In genomic region chr1:14788065-14788464, GRCh38 we compare ENCODE assay signal across 29 cellular contexts.
"Had no signal": no experiment of that assay in that cellular context is flagged by ENCODE, and none has a peak within 500 bp of the region (broad histone marks: within the 10 kb centered on the region; RNA-seq: fewer than 3 reads in every experiment).

No MANE protein-coding gene starts in this region.

- H3K9me3 Mint-ChIP-seq: activated naive CD4-positive, alpha-beta T cell treated with anti-CD3 and anti-CD28 coated beads, Interleukin-2, amount 10 ng/mL, durations not matched to agents 7 days and 5 days; activated naive CD8-positive, alpha-beta T cell treated with anti-CD3 and anti-CD28 coated beads, Interleukin-2, amount 10 ng/mL, durations not matched to agents 7 days and 5 days; activated T-helper 1 cell treated with anti-CD3 and anti-CD28 coated beads, Interleukin-12 subunit alpha, Interleukin-12 subunit beta, Interleukin-2, Interleukin-4 antibody, amounts not matched to agents 30 ng/mL and 10 ng/mL and 1 ng/mL, durations not matched to agents 14 hours and 24 hours and 36 hours; nephron progenitor cell had no signal

- H3K4me3 Mint-ChIP-seq: activated naive CD4-positive, alpha-beta T cell treated with anti-CD3 and anti-CD28 coated beads, Interleukin-2, amount 10 ng/mL, durations not matched to agents 7 days and 5 days; activated naive CD8-positive, alpha-beta T cell treated with anti-CD3 and anti-CD28 coated beads, Interleukin-2, amount 10 ng/mL, durations not matched to agents 7 days and 5 days; activated T-helper 1 cell treated with anti-CD3 and anti-CD28 coated beads, Interleukin-12 subunit alpha, Interleukin-12 subunit beta, Interleukin-2, Interleukin-4 antibody, amounts not matched to agents 30 ng/mL and 10 ng/mL and 1 ng/mL, durations not matched to agents 14 hours and 24 hours and 36 hours; nephron progenitor cell had no signal

- ATAC-seq: psoas muscle had no signal

- DNase-seq: activated CD4-positive, alpha-beta T cell treated with anti-CD3 and anti-CD28 coated beads for 48 hours; activated CD4-positive, alpha-beta T cell treated with anti-CD3 and anti-CD28 coated beads, Interleukin-2, amount 50 U/mL, for 48 hours; activated CD4-positive, CD25-positive, alpha-beta regulatory T cell; activated CD8-positive, alpha-beta memory T cell treated with anti-CD3 and anti-CD28 coated beads for 24 hours; activated effector memory CD4-positive, alpha-beta T cell treated with anti-CD3 and anti-CD28 coated beads, Interleukin-2, amount 50 U/mL, for 16 hours; activated naive CD4-positive, alpha-beta T cell treated with anti-CD3 and anti-CD28 coated beads, Interleukin-2, amount 10 ng/mL, durations not matched to agents 7 days and 5 days; activated naive CD8-positive, alpha-beta T cell treated with anti-CD3 and anti-CD28 coated beads, Interleukin-2, amount 10 ng/mL, durations not matched to agents 7 days and 5 days; activated T-cell treated with anti-CD3 and anti-CD28 coated beads, Interleukin-2, amount 50 U/mL, for 1 hour; brain microvascular endothelial cell; dermis blood vessel endothelial cell; effector CD4-positive, alpha-beta T cell; left ventricle myocardium inferior; nephron progenitor cell; ovary; psoas muscle; stimulated activated CD4-positive, alpha-beta T cell treated with anti-CD3 and anti-CD28 coated beads, Interleukin-15, amount 100 ng/mL, for 24 hours; stimulated activated CD4-positive, alpha-beta T cell treated with anti-CD3 and anti-CD28 coated beads, Interleukin-2, amount 100 ng/mL, for 24 hours; stimulated activated naive CD4-positive, alpha-beta T cell; T-helper 2 cell; tibial artery had no signal

- H3K27ac ChIP-seq: ascending aorta, brain microvascular endothelial cell, esophagus muscularis mucosa, left ventricle myocardium inferior, ovary, psoas muscle, right atrium auricular region, suprapubic skin, tibial artery had no signal

- H3K4me3 ChIP-seq: ascending aorta, esophagus muscularis mucosa, left ventricle myocardium inferior, lung, ovary, psoas muscle, right atrium auricular region, smooth muscle cell, suprapubic skin, tibial artery had no signal

- H3K27ac Mint-ChIP-seq: activated naive CD4-positive, alpha-beta T cell treated with anti-CD3 and anti-CD28 coated beads, Interleukin-2, amount 10 ng/mL, durations not matched to agents 7 days and 5 days; activated naive CD8-positive, alpha-beta T cell treated with anti-CD3 and anti-CD28 coated beads, Interleukin-2, amount 10 ng/mL, durations not matched to agents 7 days and 5 days; activated T-helper 1 cell treated with anti-CD3 and anti-CD28 coated beads, Interleukin-12 subunit alpha, Interleukin-12 subunit beta, Interleukin-2, Interleukin-4 antibody, amounts not matched to agents 30 ng/mL and 10 ng/mL and 1 ng/mL, durations not matched to agents 14 hours and 24 hours and 36 hours; nephron progenitor cell had no signal

- H3K4me1 Mint-ChIP-seq: activated naive CD4-positive, alpha-beta T cell treated with anti-CD3 and anti-CD28 coated beads, Interleukin-2, amount 10 ng/mL, durations not matched to agents 7 days and 5 days; activated naive CD8-positive, alpha-beta T cell treated with anti-CD3 and anti-CD28 coated beads, Interleukin-2, amount 10 ng/mL, durations not matched to agents 7 days and 5 days had no signal

- H3K27me3 ChIP-seq: ascending aorta, brain microvascular endothelial cell, esophagus muscularis mucosa, ovary, right atrium auricular region, suprapubic skin had no signal

- H3K4me1 ChIP-seq: ascending aorta, esophagus muscularis mucosa, left ventricle myocardium inferior, psoas muscle, right atrium auricular region, tibial artery had no signal

- H3K9me3 ChIP-seq: ascending aorta, esophagus muscularis mucosa, left ventricle myocardium inferior, ovary, psoas muscle, right atrium auricular region, suprapubic skin, tibial artery had no signal

- H3K36me3 ChIP-seq: ascending aorta, brain microvascular endothelial cell, esophagus muscularis mucosa, left ventricle myocardium inferior, ovary, right atrium auricular region, suprapubic skin, tibial artery had no signal

- H3K36me3 Mint-ChIP-seq: activated naive CD4-positive, alpha-beta T cell treated with anti-CD3 and anti-CD28 coated beads, Interleukin-2, amount 10 ng/mL, durations not matched to agents 7 days and 5 days; activated naive CD8-positive, alpha-beta T cell treated with anti-CD3 and anti-CD28 coated beads, Interleukin-2, amount 10 ng/mL, durations not matched to agents 7 days and 5 days had no signal

- FAIRE-seq: colon, frontal cortex had no signal

- H3K4me2 ChIP-seq: smooth muscle cell had no signal
